In the genomic region with DNA sequence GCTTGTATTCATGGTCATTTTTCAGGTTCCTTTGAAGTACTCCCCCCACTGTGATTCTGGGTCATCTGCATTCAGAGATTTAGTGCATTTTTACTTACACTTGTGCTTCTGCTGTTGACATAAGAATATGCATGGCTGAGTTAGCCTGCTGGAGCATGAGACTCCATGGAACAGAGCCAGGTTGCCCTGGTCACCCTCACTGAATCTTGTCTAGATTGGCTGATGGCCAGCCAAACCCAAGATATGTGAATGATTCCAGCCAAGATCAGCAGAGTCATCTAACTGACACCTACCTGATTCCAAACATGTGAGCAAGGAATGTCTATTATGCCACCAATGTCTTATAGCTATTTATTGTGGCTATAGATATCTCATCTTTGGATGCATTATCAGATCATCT, we compare ENCODE assay signal across 9 cellular contexts. TPM values are rescaled to one million over a fixed set of nuclear protein-coding genes. Genes with fewer than 3 reads are reported as not detected.
DNase-seq lines count a peak whose midpoint lies in the region; ATAC-seq and TF ChIP-seq lines count a peak whose summit lies in the region.
"Had no signal": no experiment of that assay in that cellular context is flagged by ENCODE, and none has a peak within 500 bp of the region (broad histone marks: within the 10 kb centered on the region; RNA-seq: fewer than 3 reads in every experiment).

No MANE protein-coding gene starts in this region.

- ATAC-seq in gastroesophageal sphincter = no peak
- no peak for ATAC-seq in GM21723 (IDR thresholded peaks at IDR 0.05; ENCODE audit: unreplicated experiment)
- ATAC-seq in HG02642 (IDR thresholded peaks at IDR 0.05; ENCODE audit: poor library complexity, unreplicated experiment) = no peak

- intact Hi-C loops in uterus (cut with DNase I; ENCODE audit: low total_unique reads) = no loop called here

- peaks cover 29% of the 10 kb centered on the region for H3K36me3 ChIP-seq in SJCRH30
- peaks cover 0 to 9% of the 10 kb centered on the region in 2 donors for H3K36me3 ChIP-seq in gastroesophageal sphincter
- H3K36me3 ChIP-seq in uterus = no peaks in the 10 kb centered on the region

- H3K4me1 ChIP-seq in SJCRH30 (no peaks in the 10 kb centered on the region; the same call in 1 of the 2 replicates), gastroesophageal sphincter (peaks cover 0 to 28% (median 5%) of the 10 kb centered on the region in 3 donors), uterus (no peaks in the 10 kb centered on the region)

- no peak overlapping the region for H3K4me3 ChIP-seq in SJCRH30
- H3K4me3 ChIP-seq in gastroesophageal sphincter = no peak overlapping the region
- no peak overlapping the region for H3K4me3 ChIP-seq in uterus

- no peak for TF ChIP-seq EP300 in gastroesophageal sphincter (IDR thresholded peaks at IDR 0.05)

- TF ChIP-seq POLR2A in gastroesophageal sphincter (IDR thresholded peaks at IDR 0.05) = no peak
- TF ChIP-seq POLR2A in uterus (IDR thresholded peaks at IDR 0.05) = no peak

- TF ChIP-seq CTCF in gastroesophageal sphincter (IDR thresholded peaks at IDR 0.05) = no peak
- TF ChIP-seq CTCF in uterus (IDR thresholded peaks at IDR 0.05) = no peak

- DNase-seq in NCI-H748 (lab: John Stamatoyannopoulos, UW; ENCODE audit: unreplicated experiment) = peak; percentile 61
- DNase-seq in NCI-H748 treated with DMSO at 0.1 percent for 48 hours (lab: John Stamatoyannopoulos, UW) = no peak
- DNase-seq in SJCRH30 = peak; percentile 33 to 45
- peak; percentile 37 to 45 for DNase-seq in uterus
- DNase-seq in HuH-7.5 (ENCODE audit: low spot score) = no peak
- DNase-seq: stimulated activated CD4-positive, alpha-beta T cell treated with anti-CD3 and anti-CD28 coated beads, Interleukin-1b, Interleukin-23, amount 100 ng/mL, for 48 hours had no signal

- H3K27me3 ChIP-seq in SJCRH30 (no peaks in the 10 kb centered on the region), gastroesophageal sphincter (no peaks in the 10 kb centered on the region), uterus (no peaks in the 10 kb centered on the region)

- H3K27ac ChIP-seq in SJCRH30 = no peak overlapping the region
- H3K27ac ChIP-seq in gastroesophageal sphincter = peak overlapping the region; percentile 11 to 60 (median 46)
- peak overlapping the region; percentile 67 to 71 for H3K27ac ChIP-seq in uterus

- H3K9me3 ChIP-seq in SJCRH30 (replicated peaks) = peaks cover 2% of the 10 kb centered on the region; the same call in 1 of the 2 replicates
- no peaks in the 10 kb centered on the region for H3K9me3 ChIP-seq in gastroesophageal sphincter
- H3K9me3 ChIP-seq in uterus = no peaks in the 10 kb centered on the region

RNA-seq across cellular contexts. Expression of a gene that starts 25.1 kb away (rescaled TPM):
- total RNA-seq in SJCRH30 (2014; rRNA removed; shearing (Covaris generic)) = 32.0 and 32.6 TPM in 2 replicates
- total RNA-seq in gastroesophageal sphincter = 10 to 100 TPM; 27.4 to 44.4 (median 29.2) TPM
- total RNA-seq in uterus = 10 to 100 TPM; 22.6 to 98.1 (median 71.5) TPM

RNA-seq across cellular contexts. Expression of a gene that starts 25.3 kb away (rescaled TPM):
- 8.5 and 9.7 TPM in 2 replicates for total RNA-seq in SJCRH30 (2014; rRNA removed; shearing (Covaris generic))
- total RNA-seq in gastroesophageal sphincter = 10 to 100 TPM in 2 of 4 donors, 1 to 10 TPM in 2; 6.1 to 24.1 (median 12.5) TPM
- total RNA-seq in uterus = 10 to 100 TPM in 2 of 4 donors, 1 to 10 TPM in 2; 2.6 to 15.7 (median 9.9) TPM

Comparison
In these comparisons a context has a peak if more than half of its experiments do, and no peak if none do; other contexts are left out.
1. DNase-seq: peak in NCI-H748 (single experiment), SJCRH30 (2 of 2) and uterus (2 of 2); none in NCI-H748 treated with DMSO at 0.1 percent for 48 hours (single experiment) and HuH-7.5 (single experiment).